In the genomic region with DNA sequence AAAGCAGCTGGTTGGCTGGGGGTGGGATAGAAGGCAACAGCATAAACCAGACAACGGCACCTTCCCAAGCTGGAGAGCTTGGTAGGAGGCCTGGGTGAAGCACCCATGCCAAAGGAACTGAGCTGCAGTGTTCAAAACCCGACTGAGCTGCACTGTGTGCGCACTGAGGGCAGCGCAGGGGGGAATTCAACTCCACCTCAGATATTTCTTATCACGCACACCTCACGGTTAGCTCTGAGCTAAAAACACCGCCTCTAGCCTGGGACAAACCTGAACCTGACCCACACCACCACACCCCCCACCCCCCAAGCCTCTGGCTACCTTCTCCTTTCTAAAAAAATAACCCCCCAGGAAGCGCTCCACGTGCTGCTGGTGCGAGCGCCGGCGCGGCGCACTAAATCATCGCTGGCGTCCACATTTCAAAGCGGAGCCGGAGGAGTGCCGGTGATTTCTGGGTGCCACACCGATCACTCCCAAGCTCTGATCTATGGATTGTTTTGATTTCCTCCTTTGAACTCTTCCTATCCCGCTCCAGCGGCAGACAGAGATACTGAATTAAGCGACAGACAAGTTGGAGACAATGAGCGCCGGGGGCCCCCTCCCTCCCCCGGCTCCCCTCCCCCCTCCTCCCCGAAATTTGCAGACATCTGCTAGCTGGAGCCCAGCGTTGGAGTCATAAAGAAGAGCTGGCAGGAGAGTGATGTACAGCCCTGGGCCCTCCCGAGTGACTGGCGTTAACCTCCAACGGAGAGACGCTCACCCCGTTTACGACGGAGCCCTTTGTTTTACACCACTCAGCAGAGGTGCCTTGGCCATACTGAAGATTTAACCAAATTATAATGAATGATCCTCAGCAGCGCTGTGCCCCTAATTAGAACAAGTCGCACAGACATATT, we compare ENCODE assay signal across 9 cellular contexts.
A peak's percentile ranks its signal among the peaks of the same experiment; 100 is the strongest.
DNase-seq lines count a peak whose midpoint lies in the region; ATAC-seq and TF ChIP-seq lines count a peak whose summit lies in the region.
"Had no signal": no experiment of that assay in that cellular context is flagged by ENCODE, and none has a peak within 500 bp of the region (broad histone marks: within the 10 kb centered on the region; RNA-seq: fewer than 3 reads in every experiment).

No MANE protein-coding gene starts in this region.

- H3K4me3 ChIP-seq in adrenal gland, result peak overlapping the region in 1 of 4 donors; percentile 31
- H3K4me3 ChIP-seq: SJSA1 had no signal

- H3K27me3 ChIP-seq in H9 (ENCODE audit: insufficient read depth, low read length) (peaks cover 10% of the 10 kb centered on the region; the same call in 1 of the 2 replicates), adrenal gland (peaks cover 55% of the 10 kb centered on the region)

- H3K9me3 ChIP-seq in H9 (ENCODE audit: control insufficient read depth, low read depth, low read length) (no peaks in the 10 kb centered on the region), adrenal gland (replicated peaks in 1 of 3) (no peaks in the 10 kb centered on the region)
- H3K9me3 ChIP-seq: SJSA1 had no signal

- H3K4me1 Mint-ChIP-seq in H9, result peaks cover 5 to 6% of the 10 kb centered on the region in 2 experiments; a peak in 2 of 4 replicates

- peak; percentile 52 to 53 for ATAC-seq in left cardiac atrium
- ATAC-seq in esophagus mucosa, result no peak

- H3K4me3 Mint-ChIP-seq in H9, result peak overlapping the region; percentile 64 to 80

- intact Hi-C loops in left cardiac atrium (cut with DNase I), result no loop called here
- intact Hi-C loops in adrenal gland (cut with DNase I), result no loop called here

- DNase-seq in H9 (peak; percentile 55), SK-N-DZ (ENCODE audit: low spot score) (peak; percentile 31), left cardiac atrium (no peak), retina (peak; percentile 78), adrenal gland (no peak), NCI-H2196 treated with DMSO at 0.1 percent for 48 hours (lab: John Stamatoyannopoulos, UW; ENCODE audit: unreplicated experiment) (no peak)
- no peak for DNase-seq in central memory CD4-positive, alpha-beta T cell

- no peak overlapping the region for H2BK15ac ChIP-seq in H9 (ENCODE audit: low read depth, low read length)

- H2AFZ ChIP-seq in H9 (ENCODE audit: low read length), result peak overlapping the region; percentile 43

- no peak overlapping the region for H3K56ac ChIP-seq in H9 (ENCODE audit: insufficient read length, low read depth, low read length)

- H2BK20ac ChIP-seq in H9 (ENCODE audit: low read depth, low read length, poor library complexity, severe bottlenecking), result no peak overlapping the region

- no peaks in the 10 kb centered on the region; the same call in 1 of the 2 replicates for H3K4me1 ChIP-seq in H9 (ENCODE audit: insufficient read depth, low read length)
- H3K4me1 ChIP-seq in adrenal gland (replicated peaks in 1 of 2), result no peaks in the 10 kb centered on the region

- H3K79me2 ChIP-seq in H9 (ENCODE audit: insufficient read depth, low read length), result no peaks in the 10 kb centered on the region

- H4K20me1 ChIP-seq in H9 (ENCODE audit: control insufficient read depth, insufficient read depth, insufficient read length), result no peaks in the 10 kb centered on the region

- no peak overlapping the region for H3K9ac ChIP-seq in H9 (ENCODE audit: extremely low read depth, insufficient read length, low read length)

- H2BK120ac ChIP-seq in H9 (ENCODE audit: low read depth, low read length, poor library complexity, severe bottlenecking), result no peak overlapping the region

- no peaks in the 10 kb centered on the region for H3K36me3 ChIP-seq in adrenal gland (replicated peaks in 1 of 2)
- H3K36me3 ChIP-seq: SJSA1 had no signal

- H4K91ac ChIP-seq in H9 (ENCODE audit: insufficient read length, low read depth, low read length), result no peak overlapping the region

- no peaks in the 10 kb centered on the region for H3K79me1 ChIP-seq in H9 (ENCODE audit: insufficient read depth, low read depth, low read length, poor library complexity, severe bottlenecking)

- no peak for TF ChIP-seq POLR2A in adrenal gland (IDR thresholded peaks at IDR 0.05)

- no peak overlapping the region for H3T11ph ChIP-seq in H9 (ENCODE audit: low read length)

- H2BK5ac ChIP-seq in H9 (ENCODE audit: insufficient read length, low read length), result no peak overlapping the region

- H2AK5ac ChIP-seq in H9 (ENCODE audit: insufficient read length, low read length), result no peak overlapping the region

- no peak overlapping the region for H3K14ac ChIP-seq in H9 (ENCODE audit: insufficient read depth, low read length)

- no peaks in the 10 kb centered on the region; a peak in 1 of 5 replicates for H3K9me3 Mint-ChIP-seq in H9

- H3K23ac ChIP-seq in H9 (ENCODE audit: insufficient read length, low read depth, low read length), result no peak overlapping the region

- peaks cover 5% of the 10 kb centered on the region for H3K23me2 ChIP-seq in H9 (ENCODE audit: insufficient read length, low read depth, low read length, poor library complexity, severe bottlenecking)

- no peaks in the 10 kb centered on the region for H3K36me3 Mint-ChIP-seq in H9 (ENCODE audit: insufficient read depth in 1 of 3, low read depth in 3 of 3)

- no peak overlapping the region for H4K8ac ChIP-seq in H9 (replicated peaks; ENCODE audit: insufficient read length, low read depth, low read length)

- WGBS in H9 (ENCODE audit: extremely low coverage, insufficient read length, low lambda C conversion rate), result no CpG with 5 or more reads among the region's 38 CpGs
- WGBS in adrenal gland, 4 donors, result 7 to 10% (median 8%) methylated on average over 26 to 38 of the region's 38 CpGs

- H3K27ac Mint-ChIP-seq in H9, result peak overlapping the region in 1 of 3 experiments; percentile 32; a peak in 1 of 7 replicates

- H3K27ac ChIP-seq in H9 (ENCODE audit: insufficient read length, low read depth, low read length), result no peak overlapping the region
- no peak overlapping the region for H3K27ac ChIP-seq in adrenal gland
- H3K27ac ChIP-seq: SJSA1 had no signal

- TF ChIP-seq CTCF in H9 (conservative IDR thresholded peaks at IDR 0.05) (no peak), adrenal gland (IDR thresholded peaks at IDR 0.05) (no peak)

- H3K4me2 ChIP-seq in H9 (ENCODE audit: insufficient read depth, insufficient read length, low read length), result peak overlapping the region; percentile 92

- no peak overlapping the region for H3K4ac ChIP-seq in H9 (ENCODE audit: low read depth, low read length)

- H3K27me3 Mint-ChIP-seq in H9 (ENCODE audit: low read depth), result peaks cover under 1% of the 10 kb centered on the region

- no peak overlapping the region for H4K5ac ChIP-seq in H9 (ENCODE audit: insufficient read length, low read depth, low read length)

- H2BK12ac ChIP-seq in H9 (ENCODE audit: insufficient read length, low read depth, low read length), result no peak overlapping the region

- H3K18ac ChIP-seq in H9 (ENCODE audit: insufficient read length, low read depth, low read length), result no peak overlapping the region

Comparison
In these comparisons a context has a peak if more than half of its experiments do, and no peak if none do; other contexts are left out.
1. DNase-seq: peak in H9 (single experiment), SK-N-DZ (single experiment) and retina (single experiment); none in left cardiac atrium (single experiment), central memory CD4-positive, alpha-beta T cell (single experiment), adrenal gland (0 of 7) and NCI-H2196 treated with DMSO at 0.1 percent for 48 hours (single experiment).